In the genomic region with DNA sequence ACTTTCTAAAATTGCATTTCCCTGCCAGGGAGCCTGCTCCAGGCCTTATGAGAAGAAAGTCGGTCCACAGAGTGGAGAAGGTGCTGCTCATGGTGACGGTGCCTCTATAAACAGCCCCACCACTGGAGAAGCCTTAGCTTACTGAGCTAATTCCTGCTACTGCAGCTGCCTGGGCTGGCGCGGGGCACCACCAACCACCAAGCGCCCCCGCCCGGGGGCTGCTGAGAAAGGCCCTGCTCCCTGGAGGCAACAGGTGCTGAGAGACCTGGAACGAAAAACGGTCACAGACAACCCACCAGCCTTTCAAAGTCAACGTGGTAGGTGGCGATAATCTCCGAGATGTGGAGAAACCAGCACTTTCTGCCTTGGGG, we compare ENCODE assay signal across 8 cellular contexts. TPM values are rescaled to one million over a fixed set of nuclear protein-coding genes. Genes with fewer than 3 reads are reported as not detected.
A peak's percentile ranks its signal among the peaks of the same experiment; 100 is the strongest.
DNase-seq lines count a peak whose midpoint lies in the region; ATAC-seq and TF ChIP-seq lines count a peak whose summit lies in the region.

No MANE protein-coding gene starts in this region.

- ATAC-seq in left cardiac atrium, result no peak
- peak in 3 of 4 donors; percentile 25 to 38 (median 28) for ATAC-seq in psoas muscle
- no peak for ATAC-seq in left lobe of liver

- peaks cover 25% of the 10 kb centered on the region for H3K36me3 Mint-ChIP-seq in T-helper 2 cell treated with Interferon-gamma antibody and Interleukin-4, amounts not matched to agents 5 μg/mL and 100 μg/mL, for 36 hours (ENCODE audit: low read depth)
- H3K36me3 Mint-ChIP-seq in endothelial cell (ENCODE audit: low read depth, unreplicated experiment), result peaks cover 3% of the 10 kb centered on the region

- H3K27me3 Mint-ChIP-seq in T-helper 2 cell treated with Interferon-gamma antibody and Interleukin-4, amounts not matched to agents 5 μg/mL and 100 μg/mL, for 36 hours (ENCODE audit: low read depth), result no peaks in the 10 kb centered on the region
- peaks cover 12% of the 10 kb centered on the region for H3K27me3 Mint-ChIP-seq in endothelial cell (ENCODE audit: unreplicated experiment)

- DNase-seq in left ventricle myocardium inferior (no peak), left cardiac atrium (no peak), endothelial cell (ENCODE audit: low spot score) (no peak), psoas muscle (peak; percentile 59 to 75), SHP77 treated with DMSO at 0.1 percent for 48 hours (lab: John Stamatoyannopoulos, UW) (no peak), left lobe of liver (ENCODE audit: low spot score) (no peak), glomerular visceral epithelial cell (ENCODE audit: extremely low spot score) (no peak)
- no peak for DNase-seq in T-helper 2 cell treated with Interferon-gamma antibody and Interleukin-4, amounts not matched to agents 5 μg/mL and 100 μg/mL, for 36 hours (ENCODE audit: low spot score)

- peaks cover 17% of the 10 kb centered on the region for H3K4me1 Mint-ChIP-seq in T-helper 2 cell treated with Interferon-gamma antibody and Interleukin-4, amounts not matched to agents 5 μg/mL and 100 μg/mL, for 36 hours (ENCODE audit: low read depth)
- peaks cover 21% of the 10 kb centered on the region for H3K4me1 Mint-ChIP-seq in endothelial cell (ENCODE audit: unreplicated experiment)

- TF ChIP-seq CTCF in left ventricle myocardium inferior (IDR thresholded peaks at IDR 0.05; ENCODE audit: borderline replicate concordance), result no peak
- no peak for TF ChIP-seq CTCF in endothelial cell (IDR thresholded peaks at IDR 0.05; ENCODE audit: unreplicated experiment)
- no peak for TF ChIP-seq CTCF in psoas muscle (IDR thresholded peaks at IDR 0.05)

- H3K9me3 ChIP-seq in left ventricle myocardium inferior (replicated peaks), result no peaks in the 10 kb centered on the region
- no peaks in the 10 kb centered on the region for H3K9me3 ChIP-seq in psoas muscle

- H3K27ac ChIP-seq in left ventricle myocardium inferior (replicated peaks), result peak overlapping the region; percentile 76
- peak overlapping the region; percentile 86 for H3K27ac ChIP-seq in psoas muscle

- H3K4me3 ChIP-seq in left ventricle myocardium inferior, result peak overlapping the region; percentile 83
- H3K4me3 ChIP-seq in psoas muscle, result peak overlapping the region; percentile 80

- H3K4me1 ChIP-seq in left ventricle myocardium inferior (peaks cover 61% of the 10 kb centered on the region), psoas muscle (peaks cover 51% of the 10 kb centered on the region)

- peak overlapping the region; percentile 48 for H3K27ac Mint-ChIP-seq in T-helper 2 cell treated with Interferon-gamma antibody and Interleukin-4, amounts not matched to agents 5 μg/mL and 100 μg/mL, for 36 hours
- H3K27ac Mint-ChIP-seq in endothelial cell (ENCODE audit: unreplicated experiment), result no peak overlapping the region

- WGBS in psoas muscle, 3 donors, result 11 to 50% (median 17%) methylated on average over 12 of the region's 12 CpGs

- H3K36me3 ChIP-seq in left ventricle myocardium inferior (peaks cover 1% of the 10 kb centered on the region), psoas muscle (ENCODE audit: insufficient read depth in 1 of 2, low read depth in 1 of 2) (peaks cover 0 to 8% of the 10 kb centered on the region in 2 donors)

- H3K27me3 ChIP-seq in left ventricle myocardium inferior (ENCODE audit: low read depth) (no peaks in the 10 kb centered on the region), psoas muscle (ENCODE audit: insufficient read depth in 3 of 3, low read length in 2 of 3) (no peaks in the 10 kb centered on the region)

- no peaks in the 10 kb centered on the region for H3K9me3 Mint-ChIP-seq in T-helper 2 cell treated with Interferon-gamma antibody and Interleukin-4, amounts not matched to agents 5 μg/mL and 100 μg/mL, for 36 hours
- no peaks in the 10 kb centered on the region for H3K9me3 Mint-ChIP-seq in endothelial cell (ENCODE audit: unreplicated experiment)

- intact Hi-C loops in left ventricle myocardium inferior (cut with micrococcal nuclease), result no loop called here
- intact Hi-C loops in left cardiac atrium (cut with DNase I), result no loop called here
- intact Hi-C loops in psoas muscle (cut with DNase I), result loop anchor here in 1 of 2 donors (5.0 kb wide), 1 partner anchor 186 kb away; the partner anchor contains the start of gene SRPK3

- peak overlapping the region; percentile 100 for H3K4me3 Mint-ChIP-seq in T-helper 2 cell treated with Interferon-gamma antibody and Interleukin-4, amounts not matched to agents 5 μg/mL and 100 μg/mL, for 36 hours
- peak overlapping the region; percentile 62 for H3K4me3 Mint-ChIP-seq in endothelial cell (ENCODE audit: unreplicated experiment)

RNA-seq across cellular contexts. Expression of gene HCFC1, which starts 2.9 kb away (rescaled TPM):
- 28.4 TPM for total RNA-seq in left ventricle myocardium inferior
- total RNA-seq in left cardiac atrium, result 10 to 100 TPM; 30.4 to 35.7 TPM
- 74.6 TPM for total RNA-seq in endothelial cell (ENCODE audit: unreplicated experiment)
- 10 to 100 TPM; 29.8 to 50.1 (median 40.0) TPM for total RNA-seq in psoas muscle
- 10 to 100 TPM; 15.1 to 46.5 (median 25.8) TPM for polyA plus RNA-seq in psoas muscle
- total RNA-seq in left lobe of liver, result 17.2 TPM

RNA-seq across cellular contexts. Expression of gene TMEM187, which starts 3.8 kb away (rescaled TPM):
- 6.4 TPM for total RNA-seq in left ventricle myocardium inferior
- total RNA-seq in left cardiac atrium, result 1 to 10 TPM; 7.7 to 9.2 TPM
- 12.0 TPM for total RNA-seq in endothelial cell (ENCODE audit: unreplicated experiment)
- total RNA-seq in psoas muscle, result 1 to 10 TPM; 3.2 to 7.8 (median 6.8) TPM
- 1 to 10 TPM; 2.2 to 6.7 (median 5.2) TPM for polyA plus RNA-seq in psoas muscle
- total RNA-seq in left lobe of liver, result 11.6 TPM

RNA-seq across cellular contexts. Expression of gene RENBP, which starts 24.3 kb away (rescaled TPM):
- total RNA-seq in left ventricle myocardium inferior (7.5 TPM), left cardiac atrium (10 to 100 TPM; 14.7 to 14.8 TPM), endothelial cell (ENCODE audit: unreplicated experiment) (19.3 TPM), psoas muscle (1 to 10 TPM; 2.9 to 4.4 (median 3.6) TPM), left lobe of liver (5.5 TPM)
- 1 to 10 TPM in 2 of 3 donors, under 1 TPM in 1; 0.97 to 1.9 (median 1.4) TPM for polyA plus RNA-seq in psoas muscle

RNA-seq across cellular contexts. Expression of gene NAA10, which starts 33.9 kb away (rescaled TPM):
- total RNA-seq in left ventricle myocardium inferior (67.1 TPM), left cardiac atrium (10 to 100 TPM; 67.4 to 81.4 TPM), endothelial cell (ENCODE audit: unreplicated experiment) (85.5 TPM), psoas muscle (100 to 1,000 TPM; 105 to 166 (median 115) TPM), left lobe of liver (38.0 TPM)
- polyA plus RNA-seq in psoas muscle, result 100 to 1,000 TPM; 168 to 203 (median 193) TPM

RNA-seq across cellular contexts. Expression of gene ARHGAP4, which starts 42.7 kb away (rescaled TPM):
- total RNA-seq in left ventricle myocardium inferior, result 10.0 TPM
- total RNA-seq in left cardiac atrium, result 10 to 100 TPM; 19.3 to 20.4 TPM
- total RNA-seq in endothelial cell (ENCODE audit: unreplicated experiment), result 72.2 TPM
- total RNA-seq in psoas muscle, result 1 to 10 TPM; 5.1 to 8.0 (median 6.4) TPM
- 1 to 10 TPM; 5.8 to 7.6 (median 6.8) TPM for polyA plus RNA-seq in psoas muscle
- total RNA-seq in left lobe of liver, result 8.1 TPM

Comparison
In these comparisons a context has a peak if more than half of its experiments do, and no peak if none do; other contexts are left out.
1. DNase-seq: peak in psoas muscle (2 of 2); none in left ventricle myocardium inferior (single experiment), left cardiac atrium (single experiment), T-helper 2 cell treated with Interferon-gamma antibody and Interleukin-4, amounts not matched to agents 5 μg/mL and 100 μg/mL, for 36 hours (single experiment), endothelial cell (single experiment), SHP77 treated with DMSO at 0.1 percent for 48 hours (single experiment), left lobe of liver (single experiment) and glomerular visceral epithelial cell (single experiment).
2. ATAC-seq: peak in psoas muscle (3 of 4); none in left cardiac atrium (0 of 2) and left lobe of liver (single experiment).